Comparison of ENCODE assay signal across 27 cellular contexts in genomic region chr14:95943699-95944098, GRCh38.
A peak's percentile ranks its signal among the peaks of the same experiment; 100 is the strongest.
DNase-seq lines count a peak whose midpoint lies in the region; ATAC-seq and TF ChIP-seq lines count a peak whose summit lies in the region.
"Had no signal": no experiment of that assay in that cellular context is flagged by ENCODE, and none has a peak within 500 bp of the region (broad histone marks: within the 10 kb centered on the region; RNA-seq: fewer than 3 reads in every experiment).

No MANE protein-coding gene starts in this region.

- ATAC-seq in WTC11: peak; percentile 38; the same call in 1 of the 2 replicates
- ATAC-seq: activated CD4-positive, CD25-positive, alpha-beta regulatory T cell treated with anti-CD3 and anti-CD28 coated beads, Interleukin-2, amount 50 U/mL, for 24 hours; activated CD8-positive, alpha-beta T cell treated with anti-CD3 and anti-CD28 coated beads, Interleukin-2, amount 10 ng/mL, durations not matched to agents 7 days and 5 days; naive thymus-derived CD8-positive, alpha-beta T cell; psoas muscle had no signal

- POLR2A ChIA-PET in WTC11 (lab: Charles Lee): interaction anchor here (1.0 kb wide), 1 partner anchor 8 kb away, joined by 3 read pairs; no protein-coding TSS in a partner anchor
- POLR2A ChIA-PET in OCI-LY7 (lab: Charles Lee): interaction anchor here (0.5 kb wide), 1 partner anchor 1466 kb away, joined by 3 read pairs; no protein-coding TSS in a partner anchor

- CTCF ChIA-PET in WTC11 (lab: Charles Lee) (interaction anchor here (0.8 to 1.9 kb wide), 4 partner anchors 11 to 37 kb away, joined by 3 to 4 read pairs (median 4); no protein-coding TSS in a partner anchor), OCI-LY7 (lab: Charles Lee; ENCODE audit: unreplicated experiment) (no interaction called here)

- no peak overlapping the region for H3K27ac Mint-ChIP-seq in WTC11
- H3K27ac Mint-ChIP-seq: activated CD8-positive, alpha-beta T cell treated with anti-CD3 and anti-CD28 coated beads, Interleukin-2, amount 10 ng/mL, durations not matched to agents 7 days and 5 days; memory B cell; naive thymus-derived CD8-positive, alpha-beta T cell had no signal

- intact Hi-C loops in OCI-LY7 (cut with micrococcal nuclease; ENCODE audit: unreplicated experiment): no loop called here

- BruUV-seq in OCI-LY7 (replicated peaks; lab: Mats Ljungman, UMichigan): no TSS peak

- peaks cover 45% of the 10 kb centered on the region for H3K9me3 Mint-ChIP-seq in WTC11

- no peaks in the 10 kb centered on the region for H3K36me3 ChIP-seq in OCI-LY7 (ENCODE audit: insufficient read depth, low read length)
- H3K36me3 ChIP-seq: adrenal gland, cardiac muscle cell, thyroid gland had no signal

- H3K4me3 ChIP-seq in coronary artery (no peak overlapping the region), OCI-LY7 (ENCODE audit: low read depth, low read length, poor library complexity, severe bottlenecking) (no peak overlapping the region)
- H3K4me3 ChIP-seq: adrenal gland, cardiac muscle cell, dorsolateral prefrontal cortex, psoas muscle, skin epidermis, thyroid gland had no signal

- no peak overlapping the region for H2AFZ ChIP-seq in OCI-LY7 (ENCODE audit: low read length)

- no peaks in the 10 kb centered on the region for H3K4me1 ChIP-seq in OCI-LY7 (ENCODE audit: insufficient read depth, low read length, poor library complexity, severe bottlenecking)
- H3K4me1 ChIP-seq: adrenal gland, psoas muscle, thyroid gland had no signal

- no peaks in the 10 kb centered on the region for H4K20me1 ChIP-seq in OCI-LY7 (ENCODE audit: insufficient read depth, low read length)

- DNase-seq in COR-L47 (lab: John Stamatoyannopoulos, UW): peak; percentile 54
- DNase-seq in NCI-H1092 treated with DMSO at 0.1 percent for 48 hours (lab: John Stamatoyannopoulos, UW): peak; percentile 13
- DNase-seq in WTC11 (ENCODE audit: low spot score): no peak
- DNase-seq in left kidney (ENCODE audit: low read depth, low spot score): peak; percentile 12
- no peak for DNase-seq in SKM-1 treated with dmso at 0.1 percent for 144 hours (lab: John Stamatoyannopoulos, UW; ENCODE audit: unreplicated experiment)
- no peak for DNase-seq in COLO829 (ENCODE audit: low spot score)
- no peak for DNase-seq in coronary artery (ENCODE audit: low spot score)
- DNase-seq in OCI-LY7 (ENCODE audit: low spot score): no peak
- DNase-seq: activated CD8-positive, alpha-beta T cell treated with anti-CD3 and anti-CD28 coated beads, Interleukin-2, amount 10 ng/mL, durations not matched to agents 7 days and 5 days; activated T-cell treated with anti-CD3 and anti-CD28 coated beads, Interleukin-2, amount 50 U/mL, for 1 hour; adrenal gland; DMS153; foreskin melanocyte; GOT3; naive thymus-derived CD8-positive, alpha-beta T cell; NCI-H226; psoas muscle; stimulated activated CD4-positive, alpha-beta T cell treated with anti-CD3 and anti-CD28 coated beads, Interleukin-2, amount 100 ng/mL, for 24 hours; stimulated activated naive CD4-positive, alpha-beta T cell; T1000; thyroid gland had no signal

- peaks cover 5% of the 10 kb centered on the region; the same call in 1 of the 2 replicates for H3K9me3 ChIP-seq in OCI-LY7 (ENCODE audit: low read length)
- H3K9me3 ChIP-seq: adrenal gland, psoas muscle, thyroid gland had no signal

- H3K36me3 Mint-ChIP-seq in WTC11: peaks cover 42% of the 10 kb centered on the region
- H3K36me3 Mint-ChIP-seq: memory B cell had no signal

- no peak for TF ChIP-seq CTCF in WTC11 (IDR thresholded peaks at IDR 0.05)
- no peak for TF ChIP-seq CTCF in coronary artery (IDR thresholded peaks at IDR 0.05)
- no peak for TF ChIP-seq CTCF in OCI-LY7 (conservative IDR thresholded peaks at IDR 0.05; ENCODE audit: low read length)

- H3K9me2 ChIP-seq in OCI-LY7 (ENCODE audit: insufficient read depth, low read length): no peaks in the 10 kb centered on the region

- H3K79me2 ChIP-seq in OCI-LY7 (ENCODE audit: insufficient read depth, low read depth, low read length): no peaks in the 10 kb centered on the region

- H3K4me2 ChIP-seq in OCI-LY7 (ENCODE audit: low read length): no peak overlapping the region

- no peak overlapping the region for H3K27ac ChIP-seq in coronary artery
- no peak overlapping the region for H3K27ac ChIP-seq in OCI-LY7 (ENCODE audit: low read depth, low read length, poor library complexity, severe bottlenecking)
- H3K27ac ChIP-seq: adrenal gland, C4-2B, cardiac muscle cell, psoas muscle, skin epidermis, thyroid gland had no signal

- peaks cover 44% of the 10 kb centered on the region for H3K4me1 Mint-ChIP-seq in WTC11
- H3K4me1 Mint-ChIP-seq: memory B cell; naive thymus-derived CD8-positive, alpha-beta T cell had no signal

- H3K4me3 Mint-ChIP-seq in WTC11: no peak overlapping the region
- H3K4me3 Mint-ChIP-seq: activated CD8-positive, alpha-beta T cell treated with anti-CD3 and anti-CD28 coated beads, Interleukin-2, amount 10 ng/mL, durations not matched to agents 7 days and 5 days; memory B cell; naive thymus-derived CD8-positive, alpha-beta T cell had no signal

- peaks cover 6% of the 10 kb centered on the region for H3K27me3 Mint-ChIP-seq in WTC11 (ENCODE audit: low read depth)

TF ChIP-seq in WTC11, 78 proteins besides CTCF, POLR2A, EP300 and RAD21:
- TF ChIP-seq NR3C1 (CRISPR knock-in tag; conservative IDR thresholded peaks at IDR 0.05; ENCODE audit: low read depth) (no peak), JAZF1 (CRISPR knock-in tag; IDR thresholded peaks at IDR 0.05) (no peak), USF1 (CRISPR knock-in tag; IDR thresholded peaks at IDR 0.05) (no peak), TCF7 (CRISPR knock-in tag; IDR thresholded peaks at IDR 0.05; ENCODE audit: low read depth) (no peak), NR1H2 (CRISPR knock-in tag; IDR thresholded peaks at IDR 0.05) (no peak), NFYB (CRISPR knock-in tag; conservative IDR thresholded peaks at IDR 0.05; ENCODE audit: low read depth) (no peak), PRRX2 (CRISPR knock-in tag; IDR thresholded peaks at IDR 0.05) (no peak), ZNF671 (CRISPR knock-in tag; IDR thresholded peaks at IDR 0.05) (no peak), ATF6 (CRISPR knock-in tag; IDR thresholded peaks at IDR 0.05) (no peak), ATF3 (CRISPR knock-in tag; conservative IDR thresholded peaks at IDR 0.05) (no peak), ESRRA (CRISPR knock-in tag; IDR thresholded peaks at IDR 0.05; ENCODE audit: borderline replicate concordance) (no peak), ZNF281 (CRISPR knock-in tag; IDR thresholded peaks at IDR 0.05) (no peak)

Comparison
In these comparisons a context has a peak if more than half of its experiments do, and no peak if none do; other contexts are left out.
1. DNase-seq: peak in COR-L47 (single experiment), NCI-H1092 treated with DMSO at 0.1 percent for 48 hours (single experiment) and left kidney (single experiment); none in WTC11 (single experiment), SKM-1 treated with dmso at 0.1 percent for 144 hours (single experiment), COLO829 (single experiment), coronary artery (single experiment) and OCI-LY7 (single experiment).